In the genomic region with DNA sequence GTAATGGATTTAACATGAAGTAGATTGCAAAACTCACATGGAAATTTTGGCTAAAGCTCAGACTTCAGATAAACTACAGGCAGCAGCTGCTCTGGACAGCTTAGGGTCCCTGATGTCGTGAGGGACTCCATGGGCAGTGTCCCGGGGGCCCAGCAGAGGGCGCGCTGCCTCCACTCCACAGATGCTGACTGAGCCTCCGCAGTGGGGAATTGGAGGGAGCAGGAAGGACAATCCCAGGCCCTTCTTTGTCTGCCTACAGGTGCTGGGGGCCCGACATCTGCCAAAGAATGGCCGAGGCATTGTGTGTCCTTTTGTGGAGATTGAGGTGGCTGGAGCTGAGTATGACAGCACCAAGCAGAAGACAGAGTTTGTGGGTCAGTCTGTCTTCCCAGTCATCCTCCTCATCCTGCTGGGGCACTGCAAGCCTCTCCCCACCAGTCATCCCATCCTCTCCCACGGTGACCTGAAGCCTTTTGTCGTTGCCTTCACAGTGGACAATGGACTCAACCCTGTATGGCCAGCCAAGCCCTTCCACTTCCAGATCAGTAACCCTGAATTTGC, we compare ENCODE assay signal across 8 cellular contexts. TPM values are rescaled to one million over a fixed set of nuclear protein-coding genes. Genes with fewer than 3 reads are reported as not detected.
DNase-seq lines count a peak whose midpoint lies in the region; ATAC-seq, FAIRE-seq and TF ChIP-seq lines count a peak whose summit lies in the region.

No MANE protein-coding gene starts in this region.

- no peak overlapping the region for H3K9ac ChIP-seq in endothelial cell of umbilical vein (replicated peaks; ENCODE audit: extremely low read depth, insufficient read depth, low read length)

- POLR2A ChIA-PET in endothelial cell of umbilical vein (lab: Charles Lee): no interaction called here

- TF ChIP-seq CTCF in endothelial cell of umbilical vein (IDR thresholded peaks at IDR 0.05; ENCODE audit: extremely low read depth in 1 of 2, insufficient read depth in 1 of 2, low read depth in 1 of 2, low read length in 2 of 2) (peak; percentile 94 to 96), mucosa of descending colon (IDR thresholded peaks at IDR 0.05) (peak; percentile 88)

- CTCF ChIA-PET in endothelial cell of umbilical vein (lab: Charles Lee): interaction anchor here (0.5 to 7.0 kb wide), 57 partner anchors 9 to 446 kb away, joined by 3 to 295 read pairs (median 6); partner anchors contain the start of genes LPIN3 and ZHX3

- BruUV-seq in endothelial cell of umbilical vein (replicated peaks; lab: Mats Ljungman, UMichigan): no TSS peak

- H3K36me3 ChIP-seq in endothelial cell of umbilical vein (ENCODE audit: control insufficient read depth in 2 of 2, extremely low read depth in 1 of 2, insufficient read depth in 2 of 2, low read length in 2 of 2) (peaks cover 26 to 72% of the 10 kb centered on the region in 2 experiments), mucosa of descending colon (ENCODE audit: low read depth) (peaks cover 4% of the 10 kb centered on the region)

- H3K27ac ChIP-seq in endothelial cell of umbilical vein (ENCODE audit: insufficient read depth, low read depth, low read length): no peak overlapping the region

- peak; percentile 53 for ATAC-seq in HG02678 (IDR thresholded peaks at IDR 0.05; ENCODE audit: unreplicated experiment)
- ATAC-seq in mucosa of descending colon: peak; percentile 92
- ATAC-seq in HG02970 (IDR thresholded peaks at IDR 0.05; ENCODE audit: low FRiP score, unreplicated experiment): no peak

- H3K4me3 ChIP-seq in endothelial cell of umbilical vein (replicated peaks in 1 of 3; ENCODE audit: insufficient read depth in 1 of 3, low read depth in 1 of 3, low read length in 3 of 3) (no peak overlapping the region), mucosa of descending colon (no peak overlapping the region)

- H4K20me1 ChIP-seq in endothelial cell of umbilical vein (replicated peaks; ENCODE audit: control insufficient read depth, extremely low read depth, insufficient read depth, low read length): no peaks in the 10 kb centered on the region

- dilution Hi-C loops in endothelial cell of umbilical vein (cut with MboI; ENCODE audit: extremely low pct_ligation_motif_present, low sequenced_read_pairs): no loop called here

- no peaks in the 10 kb centered on the region for H3K27me3 ChIP-seq in endothelial cell of umbilical vein (ENCODE audit: control insufficient read depth in 2 of 2, insufficient read depth in 2 of 2, low read length in 2 of 2)

- FAIRE-seq in endothelial cell of umbilical vein (lab: Jason Lieb, UNC): peak; percentile 74

- no peak overlapping the region for H2AFZ ChIP-seq in endothelial cell of umbilical vein (ENCODE audit: low read depth, low read length)

- no peaks in the 10 kb centered on the region for H3K79me2 ChIP-seq in endothelial cell of umbilical vein (ENCODE audit: control insufficient read depth, insufficient read depth, low read length)

- DNase-seq in COLO829 (ENCODE audit: low spot score) (peak; percentile 72), NCI-H82 treated with DMSO at 0.1 percent for 48 hours (lab: John Stamatoyannopoulos, UW; ENCODE audit: unreplicated experiment) (peak; percentile 8), endothelial cell of umbilical vein (ENCODE audit: low read depth, low spot score) (peak; percentile 70), mucosa of descending colon (peak; percentile 78 to 88 (median 88))
- peak; percentile 36 for DNase-seq in activated CD8-positive, alpha-beta memory T cell treated with anti-CD3 and anti-CD28 coated beads, Interleukin-2, amount 50 U/mL, for 1 hour (ENCODE audit: extremely low read depth)
- DNase-seq in stimulated activated CD8-positive, alpha-beta memory T cell treated with anti-CD3 and anti-CD28 coated beads, Interleukin-2, amount 100 ng/mL, for 48 hours (ENCODE audit: low read depth in 2 of 2): peak; percentile 46 to 58

- no peak overlapping the region for H3K4me2 ChIP-seq in endothelial cell of umbilical vein (ENCODE audit: insufficient read depth, low read length)

- H3K9me3 ChIP-seq in endothelial cell of umbilical vein (replicated peaks; ENCODE audit: control insufficient read depth, insufficient read depth, low read length) (no peaks in the 10 kb centered on the region), mucosa of descending colon (no peaks in the 10 kb centered on the region)

- H3K4me1 ChIP-seq in endothelial cell of umbilical vein (ENCODE audit: control insufficient read depth, extremely low read depth, insufficient read depth, low read length): peaks cover 7% of the 10 kb centered on the region
- H3K4me1 ChIP-seq in mucosa of descending colon (ENCODE audit: low read depth): peaks cover 4% of the 10 kb centered on the region

- no peak for TF ChIP-seq POLR2A in endothelial cell of umbilical vein (IDR thresholded peaks at IDR 0.05; ENCODE audit: low read depth, low read length)

- H3K9me1 ChIP-seq in endothelial cell of umbilical vein (replicated peaks; ENCODE audit: control insufficient read depth, extremely low read depth, insufficient read depth, low read length): no peaks in the 10 kb centered on the region

- intact Hi-C loops in endothelial cell of umbilical vein (cut with micrococcal nuclease): loop anchor here (1.0 to 2.0 kb wide), 6 partner anchors 38 to 238 kb away; partner anchors contain the start of gene LPIN3
- intact Hi-C loops in mucosa of descending colon (cut with DNase I, micrococcal nuclease): loop anchor here (2.0 to 10.0 kb wide), 3 partner anchors 59 to 166 kb away; no protein-coding TSS in a partner anchor

TF ChIP-seq in endothelial cell of umbilical vein, 7 proteins besides CTCF, POLR2A, EP300 and RAD21:
- TF ChIP-seq, protein P1, sequence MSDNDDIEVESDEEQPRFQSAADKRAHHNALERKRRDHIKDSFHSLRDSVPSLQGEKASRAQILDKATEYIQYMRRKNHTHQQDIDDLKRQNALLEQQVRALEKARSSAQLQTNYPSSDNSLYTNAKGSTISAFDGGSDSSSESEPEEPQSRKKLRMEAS (IDR thresholded peaks at IDR 0.05; ENCODE audit: insufficient read depth, insufficient read length): no peak
- TF ChIP-seq MYC (IDR thresholded peaks at IDR 0.05; ENCODE audit: low read depth, low read length) (no peak), JUN (IDR thresholded peaks at IDR 0.05; ENCODE audit: borderline replicate concordance, insufficient read depth, insufficient read length, low read depth) (no peak), GATA2 (IDR thresholded peaks at IDR 0.05; ENCODE audit: insufficient read depth, insufficient read length, low read depth, low read length) (no peak), FOS (IDR thresholded peaks at IDR 0.05; ENCODE audit: borderline replicate concordance, insufficient read depth, low read length) (no peak), EZH2 (IDR thresholded peaks at IDR 0.05; ENCODE audit: borderline replicate concordance, low read depth, low read length, severe bottlenecking) (no peak), POLR2AphosphoS5 (IDR thresholded peaks at IDR 0.05; ENCODE audit: insufficient read depth, low read depth, low read length) (no peak)

RNA-seq across cellular contexts. Expression of gene PLCG1, which starts 35.9 kb away (rescaled TPM):
- total RNA-seq in endothelial cell of umbilical vein: 219 and 224 TPM in 2 replicates
- 151 and 164 TPM in 2 replicates for polyA plus RNA-seq in endothelial cell of umbilical vein
- 93.8 and 102 TPM in 2 replicates for polyA plus RNA-seq in endothelial cell of umbilical vein (2011; cell fraction: cytosol; rRNA removed)
- 1,047 and 1,209 TPM in 2 replicates for polyA plus RNA-seq in endothelial cell of umbilical vein (2011; cell fraction: nucleus; rRNA removed)
- polyA plus RNA-seq in endothelial cell of umbilical vein (2012): 117 and 145 TPM in 2 replicates
- polyA minus RNA-seq in endothelial cell of umbilical vein: 318 and 338 TPM in 2 replicates
- 39.2 TPM for polyA minus RNA-seq in endothelial cell of umbilical vein (2011; cell fraction: cytosol; rRNA and poly(A)+ RNA removed)
- polyA minus RNA-seq in endothelial cell of umbilical vein (2011; cell fraction: nucleus; rRNA and poly(A)+ RNA removed): 317 and 330 TPM in 2 replicates
- total RNA-seq in mucosa of descending colon: 10 to 100 TPM; 65.2 to 98.4 (median 85.4) TPM

Comparison
In these comparisons a context has a peak if more than half of its experiments do, and no peak if none do; other contexts are left out.
1. DNase-seq: peak in every context shown above with its lines; median percentile 88 in mucosa of descending colon; 72 in COLO829; 70 in endothelial cell of umbilical vein; 52 in stimulated activated CD8-positive, alpha-beta memory T cell treated with anti-CD3 and anti-CD28 coated beads, Interleukin-2, amount 100 ng/mL, for 48 hours; 36 in activated CD8-positive, alpha-beta memory T cell treated with anti-CD3 and anti-CD28 coated beads, Interleukin-2, amount 50 U/mL, for 1 hour; 8 in NCI-H82 treated with DMSO at 0.1 percent for 48 hours.